14 cellular contexts compared by ENCODE assay signal in genomic region chr12:11724888-11725310, GRCh38.
DNase-seq lines count a peak whose midpoint lies in the region; ATAC-seq, FAIRE-seq and TF ChIP-seq lines count a peak whose summit lies in the region.
"Had no signal": no experiment of that assay in that cellular context is flagged by ENCODE, and none has a peak within 500 bp of the region (broad histone marks: within the 10 kb centered on the region; RNA-seq: fewer than 3 reads in every experiment).

No MANE protein-coding gene starts in this region.

- no peaks in the 10 kb centered on the region for H3K9me3 ChIP-seq in adipocyte (ENCODE audit: control insufficient read depth, low read length)

- FAIRE-seq in GM12891 (lab: Jason Lieb, UNC), result no peak
- FAIRE-seq: bronchial epithelial cell, D721Med, frontal cortex had no signal

- intact Hi-C loops in left cardiac atrium (cut with DNase I), result no loop called here

- H3K27me3 ChIP-seq in adipocyte (replicated peaks; ENCODE audit: control insufficient read depth, insufficient read depth, low read length), result no peaks in the 10 kb centered on the region

- no peak overlapping the region for H3K9ac ChIP-seq in adipocyte (ENCODE audit: low read length)

- no peak overlapping the region for H3K4me3 ChIP-seq in adipocyte (ENCODE audit: low read length)

- H3K4me3 Mint-ChIP-seq in stimulated activated naive B cell treated with anti-CD40 and anti-IgM and Interleukin-4, amounts not matched to agents 10 μg/mL and 1 μg/mL and 100 μg/mL, for 72 hours, result no peak overlapping the region
- H3K4me3 Mint-ChIP-seq in immature natural killer cell, result no peak overlapping the region

- H3K27me3 Mint-ChIP-seq in stimulated activated naive B cell treated with anti-CD40 and anti-IgM and Interleukin-4, amounts not matched to agents 10 μg/mL and 1 μg/mL and 100 μg/mL, for 72 hours, result no peaks in the 10 kb centered on the region
- peaks cover 0 to 1% (median 0%) of the 10 kb centered on the region in 3 donors for H3K27me3 Mint-ChIP-seq in immature natural killer cell (ENCODE audit: low read depth in 3 of 3)

- peaks cover 5 to 7% of the 10 kb centered on the region in 2 donors for H3K9me3 Mint-ChIP-seq in stimulated activated naive B cell treated with anti-CD40 and anti-IgM and Interleukin-4, amounts not matched to agents 10 μg/mL and 1 μg/mL and 100 μg/mL, for 72 hours
- no peaks in the 10 kb centered on the region for H3K9me3 Mint-ChIP-seq in immature natural killer cell

- peak overlapping the region; percentile 9 for H3K27ac Mint-ChIP-seq in stimulated activated naive B cell treated with anti-CD40 and anti-IgM and Interleukin-4, amounts not matched to agents 10 μg/mL and 1 μg/mL and 100 μg/mL, for 72 hours
- H3K27ac Mint-ChIP-seq in immature natural killer cell, result no peak overlapping the region

- DNase-seq in GM12891 (ENCODE audit: insufficient read length, low spot score), result no peak
- DNase-seq in adipocyte (ENCODE audit: low read depth), result peak; percentile 20
- DNase-seq in left cardiac atrium, result peak; percentile 56
- no peak for DNase-seq in stimulated activated naive B cell treated with anti-CD40 and anti-IgM and Interleukin-4, amounts not matched to agents 10 μg/mL and 1 μg/mL and 100 μg/mL, for 72 hours
- no peak for DNase-seq in immature natural killer cell
- no peak for DNase-seq in occipital lobe (lab: John Stamatoyannopoulos, UW)
- DNase-seq in foreskin melanocyte, result no peak
- DNase-seq: activated CD8-positive, alpha-beta memory T cell treated with anti-CD3 and anti-CD28 coated beads, Interleukin-2, amount 50 U/mL, for 48 hours; NCI-H1694 treated with DMSO at 0.1 percent for 48 hours; PC-3 had no signal

- ATAC-seq in left cardiac atrium (peak; percentile 27 to 54), GM19397 (IDR thresholded peaks at IDR 0.05; ENCODE audit: unreplicated experiment) (no peak)
- no peak for ATAC-seq in stimulated activated naive B cell treated with anti-CD40 and anti-IgM and Interleukin-4, amounts not matched to agents 10 μg/mL and 1 μg/mL and 100 μg/mL, for 72 hours (replicated peaks)
- ATAC-seq: PC-3 had no signal

- H3K36me3 ChIP-seq in adipocyte (ENCODE audit: control insufficient read depth, insufficient read depth, low read length, severe bottlenecking), result no peaks in the 10 kb centered on the region

- TF ChIP-seq POLR2A in GM12891 (IDR thresholded peaks at IDR 0.05; ENCODE audit: low read depth, low read length), result no peak

- peaks cover 15% of the 10 kb centered on the region for H3K4me1 ChIP-seq in adipocyte (ENCODE audit: control insufficient read depth, insufficient read depth, low read length)

- peaks cover 55 to 92% of the 10 kb centered on the region in 2 donors for H3K4me1 Mint-ChIP-seq in stimulated activated naive B cell treated with anti-CD40 and anti-IgM and Interleukin-4, amounts not matched to agents 10 μg/mL and 1 μg/mL and 100 μg/mL, for 72 hours
- peaks cover 27 to 39% of the 10 kb centered on the region in 2 donors for H3K4me1 Mint-ChIP-seq in immature natural killer cell

- peaks cover 26 to 46% of the 10 kb centered on the region in 2 donors for H3K36me3 Mint-ChIP-seq in stimulated activated naive B cell treated with anti-CD40 and anti-IgM and Interleukin-4, amounts not matched to agents 10 μg/mL and 1 μg/mL and 100 μg/mL, for 72 hours
- peaks cover 0 to 6% (median 3%) of the 10 kb centered on the region in 3 donors for H3K36me3 Mint-ChIP-seq in immature natural killer cell

TF ChIP-seq in GM12891, 5 proteins besides CTCF, POLR2A, EP300 and RAD21:
- TF ChIP-seq POLR2AphosphoS5 (IDR thresholded peaks at IDR 0.05; ENCODE audit: low read depth, low read length) (no peak), TAF1 (IDR thresholded peaks at IDR 0.05; ENCODE audit: low read depth, low read length) (no peak), SPI1 (IDR thresholded peaks at IDR 0.05; ENCODE audit: low read depth, low read length) (peak; percentile 67), PAX5 (IDR thresholded peaks at IDR 0.05; ENCODE audit: insufficient read depth, low read length, severe bottlenecking) (no peak), POU2F2 (IDR thresholded peaks at IDR 0.05; ENCODE audit: low read depth, low read length) (no peak)
TF ChIP-seq in GM12891: peak in this region for 1.

Comparison
In these comparisons a context has a peak if more than half of its experiments do, and no peak if none do; other contexts are left out.
1. DNase-seq: peak in adipocyte (single experiment) and left cardiac atrium (single experiment); none in GM12891 (single experiment), stimulated activated naive B cell treated with anti-CD40 and anti-IgM and Interleukin-4, amounts not matched to agents 10 μg/mL and 1 μg/mL and 100 μg/mL, for 72 hours (single experiment), immature natural killer cell (0 of 3), occipital lobe (single experiment) and foreskin melanocyte (single experiment).
2. ATAC-seq: peak in left cardiac atrium (2 of 2); none in stimulated activated naive B cell treated with anti-CD40 and anti-IgM and Interleukin-4, amounts not matched to agents 10 μg/mL and 1 μg/mL and 100 μg/mL, for 72 hours (0 of 2) and GM19397 (single experiment).